In genomic region chr4:186149872-186150271, GRCh38 we compare ENCODE assay signal across 8 cellular contexts. TPM values are rescaled to one million over a fixed set of nuclear protein-coding genes. Genes with fewer than 3 reads are reported as not detected.
DNase-seq lines count a peak whose midpoint lies in the region; ATAC-seq lines count a peak whose summit lies in the region.

No MANE protein-coding gene starts in this region.

- peak; percentile 41 to 50 for ATAC-seq in left cardiac atrium
- no peak for ATAC-seq in GM21381 (IDR thresholded peaks at IDR 0.05; ENCODE audit: unreplicated experiment)
- ATAC-seq in HG02970 (IDR thresholded peaks at IDR 0.05; ENCODE audit: low FRiP score, unreplicated experiment) = no peak

- CTCF ChIA-PET in activated CD4-positive, alpha-beta memory T cell treated with anti-CD3 and anti-CD28 coated beads for 36 hours (lab: Charles Lee) = interaction anchor here (0.6 to 1.8 kb wide), 10 partner anchors 8 to 437 kb away, joined by 3 to 8 read pairs (median 4); partner anchors contain the start of gene CYP4V2

- H3K4me1 Mint-ChIP-seq in activated CD4-positive, alpha-beta memory T cell treated with anti-CD3 and anti-CD28 coated beads for 36 hours (ENCODE audit: low read depth) = peaks cover 3% of the 10 kb centered on the region

- POLR2A ChIA-PET in activated CD4-positive, alpha-beta memory T cell treated with anti-CD3 and anti-CD28 coated beads for 36 hours (lab: Charles Lee) = no interaction called here

- intact Hi-C loops in activated CD4-positive, alpha-beta memory T cell treated with anti-CD3 and anti-CD28 coated beads for 36 hours (cut with micrococcal nuclease) = no loop called here
- intact Hi-C loops in left cardiac atrium (cut with DNase I) = loop anchor here in 1 of 2 donors (5.0 to 10.0 kb wide), 2 partner anchors 42 to 435 kb away; partner anchors contain the start of gene CYP4V2

- no peak overlapping the region for H3K27ac Mint-ChIP-seq in activated CD4-positive, alpha-beta memory T cell treated with anti-CD3 and anti-CD28 coated beads for 36 hours

- H3K27me3 Mint-ChIP-seq in activated CD4-positive, alpha-beta memory T cell treated with anti-CD3 and anti-CD28 coated beads for 36 hours = peaks cover 39% of the 10 kb centered on the region

- no peaks in the 10 kb centered on the region for H3K36me3 Mint-ChIP-seq in activated CD4-positive, alpha-beta memory T cell treated with anti-CD3 and anti-CD28 coated beads for 36 hours

- no peak overlapping the region for H3K4me3 Mint-ChIP-seq in activated CD4-positive, alpha-beta memory T cell treated with anti-CD3 and anti-CD28 coated beads for 36 hours

- no peaks in the 10 kb centered on the region for H3K9me3 Mint-ChIP-seq in activated CD4-positive, alpha-beta memory T cell treated with anti-CD3 and anti-CD28 coated beads for 36 hours

- peak; percentile 57 for DNase-seq in activated CD4-positive, CD25-positive, alpha-beta regulatory T cell treated with anti-CD3 and anti-CD28 coated beads, Interleukin-2, amount 50 U/mL, for 72 hours
- no peak for DNase-seq in activated CD4-positive, CD25-positive, alpha-beta regulatory T cell (lab: John Stamatoyannopoulos, UW)
- peak; percentile 56 for DNase-seq in activated CD4-positive, alpha-beta memory T cell treated with anti-CD3 and anti-CD28 coated beads for 36 hours
- peak; percentile 82 for DNase-seq in left cardiac atrium
- DNase-seq in stimulated activated CD4-positive, alpha-beta T cell treated with anti-CD3 and anti-CD28 coated beads, Interleukin-1b, Interleukin-23, amount 100 ng/mL, for 4 hours (ENCODE audit: low read depth in 2 of 2) = peak; percentile 14 to 31
- DNase-seq in central memory CD4-positive, alpha-beta T cell = no peak

RNA-seq across cellular contexts. Expression of gene CYP4V2, which starts 41.5 kb away (rescaled TPM):
- total RNA-seq in activated CD4-positive, alpha-beta memory T cell treated with anti-CD3 and anti-CD28 coated beads for 36 hours = 1 to 10 TPM; 4.9 to 5.2 TPM
- total RNA-seq in left cardiac atrium = 10 to 100 TPM; 26.6 to 32.7 TPM

RNA-seq across cellular contexts. Expression of gene FAM149A, which starts 45.4 kb away (rescaled TPM):
- under 1 TPM; 0.40 to 0.46 TPM for total RNA-seq in activated CD4-positive, alpha-beta memory T cell treated with anti-CD3 and anti-CD28 coated beads for 36 hours
- total RNA-seq in left cardiac atrium = 10 to 100 TPM in 1 of 2 donors, 1 to 10 TPM in 1; 9.6 to 13.1 TPM

Comparison
In these comparisons a context has a peak if more than half of its experiments do, and no peak if none do; other contexts are left out.
1. DNase-seq: peak in activated CD4-positive, CD25-positive, alpha-beta regulatory T cell treated with anti-CD3 and anti-CD28 coated beads, Interleukin-2, amount 50 U/mL, for 72 hours (single experiment), activated CD4-positive, alpha-beta memory T cell treated with anti-CD3 and anti-CD28 coated beads for 36 hours (single experiment), left cardiac atrium (single experiment) and stimulated activated CD4-positive, alpha-beta T cell treated with anti-CD3 and anti-CD28 coated beads, Interleukin-1b, Interleukin-23, amount 100 ng/mL, for 4 hours (2 of 2); none in activated CD4-positive, CD25-positive, alpha-beta regulatory T cell (0 of 4) and central memory CD4-positive, alpha-beta T cell (single experiment).
2. ATAC-seq: peak in left cardiac atrium (2 of 2); none in GM21381 (single experiment) and HG02970 (single experiment).
3. RNA of gene CYP4V2, which starts 41.5 kb away (total RNA-seq): 26.6 to 32.7 TPM in left cardiac atrium; 4.9 to 5.2 TPM in activated CD4-positive, alpha-beta memory T cell treated with anti-CD3 and anti-CD28 coated beads for 36 hours; every median in the first group is over 4 times any median in the second.
4. RNA of gene FAM149A, which starts 45.4 kb away (total RNA-seq): 9.6 to 13.1 TPM in left cardiac atrium; 0.40 to 0.46 TPM in activated CD4-positive, alpha-beta memory T cell treated with anti-CD3 and anti-CD28 coated beads for 36 hours; every median in the first group is over 4 times any median in the second.